Comparison of ENCODE assay signal across 27 cellular contexts in the genomic region with DNA sequence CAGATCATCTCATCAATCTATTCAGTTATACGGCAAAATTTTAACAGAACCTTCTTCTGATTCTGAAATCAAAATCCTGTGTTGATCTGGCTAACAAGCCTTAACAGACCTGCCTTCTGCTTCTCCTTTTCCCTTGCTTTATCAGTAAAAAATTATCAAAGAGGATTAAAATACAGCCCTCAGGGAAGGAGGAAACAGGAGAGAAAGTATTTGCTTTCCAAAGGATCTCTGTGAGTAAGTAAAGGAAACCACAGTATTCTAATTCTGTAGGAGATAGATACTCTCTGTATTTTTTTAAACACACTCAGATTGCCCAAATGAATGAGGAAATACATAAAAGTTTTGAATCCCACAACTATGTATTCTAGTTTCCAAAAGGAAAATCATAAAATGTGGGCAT.
"Had no signal": no experiment of that assay in that cellular context is flagged by ENCODE, and none has a peak within 500 bp of the region (broad histone marks: within the 10 kb centered on the region; RNA-seq: fewer than 3 reads in every experiment).

No MANE protein-coding gene starts in this region.

- H3K4me3 ChIP-seq: adrenal gland, heart left ventricle, psoas muscle, right atrium auricular region, spleen, tibial nerve had no signal

- H3K9ac ChIP-seq: parathyroid adenoma had no signal

- H2AFZ ChIP-seq: parathyroid adenoma had no signal

- H3K4me1 Mint-ChIP-seq: brain, immature natural killer cell, naive B cell, nephron progenitor cell had no signal

- H3K27ac ChIP-seq: adrenal gland, heart left ventricle, parathyroid adenoma, psoas muscle, right atrium auricular region, spleen, tibial nerve, VCaP had no signal

- H3K36me3 ChIP-seq: adrenal gland, heart left ventricle, right atrium auricular region, spleen, tibial nerve had no signal

- H3K27ac Mint-ChIP-seq: activated naive CD8-positive, alpha-beta T cell; brain; immature natural killer cell; mesothelial cell of epicardium; naive B cell; nephron progenitor cell; T-helper 2 cell treated with Interferon-gamma antibody and Interleukin-4, amounts not matched to agents 5 μg/mL and 100 μg/mL, for 36 hours had no signal

- H3K27me3 Mint-ChIP-seq: activated naive CD8-positive, alpha-beta T cell; naive B cell had no signal

- H3K4me1 ChIP-seq: adrenal gland, heart left ventricle, parathyroid adenoma, psoas muscle, right atrium auricular region, spleen, tibial nerve had no signal

- H3K79me2 ChIP-seq: parathyroid adenoma had no signal

- H3K4me3 Mint-ChIP-seq: activated naive CD8-positive, alpha-beta T cell; brain; immature natural killer cell; mesothelial cell of epicardium; naive B cell; nephron progenitor cell; T-helper 2 cell treated with Interferon-gamma antibody and Interleukin-4, amounts not matched to agents 5 μg/mL and 100 μg/mL, for 36 hours had no signal

- DNase-seq: activated CD4-positive, alpha-beta T cell treated with anti-CD3 and anti-CD28 coated beads for 4 hours; activated CD4-positive, alpha-beta T cell treated with anti-CD3 and anti-CD28 coated beads, Interleukin-2, amount 50 U/mL, for 4 hours; activated effector memory CD4-positive, alpha-beta T cell treated with Interleukin-2 at 50 U/mL for 16 hours; activated naive CD4-positive, alpha-beta T cell treated with Interleukin-2 at 50 U/mL for 16 hours; activated T-cell treated with anti-CD3 and anti-CD28 coated beads for 4 hours; adrenal gland; aorta; cortex of kidney; foreskin fibroblast; heart left ventricle; hypothalamus; immature natural killer cell; kidney; left colon; naive B cell; nephron progenitor cell; psoas muscle; spleen; stimulated activated naive CD4-positive, alpha-beta T cell had no signal

- H3K27me3 ChIP-seq: adrenal gland, heart left ventricle, right atrium auricular region, spleen, tibial nerve had no signal

- H3K9me3 ChIP-seq: adrenal gland, psoas muscle had no signal

- H3K36me3 Mint-ChIP-seq: activated naive CD8-positive, alpha-beta T cell; brain; immature natural killer cell; mesothelial cell of epicardium; naive B cell had no signal
